In the genomic region with DNA sequence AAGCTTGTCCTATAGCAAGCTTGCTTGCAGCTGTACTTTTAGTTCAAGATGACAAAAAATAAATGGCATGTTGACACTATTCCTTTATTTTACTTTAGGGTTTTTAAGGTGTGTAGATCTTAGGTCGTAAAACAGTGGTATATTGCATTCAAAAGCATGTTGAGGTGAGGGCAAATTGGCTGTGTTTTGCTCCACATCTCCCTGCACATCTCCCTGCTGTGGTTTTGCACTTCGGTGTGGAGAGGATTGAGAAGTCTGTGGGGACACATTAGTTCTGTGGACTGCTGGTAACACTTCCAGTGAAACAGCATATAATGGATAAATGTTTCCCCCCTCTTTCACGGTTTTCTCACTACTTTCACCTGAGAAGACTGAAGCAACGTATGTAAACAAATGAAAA, we compare ENCODE assay signal across 20 cellular contexts.
"Had no signal": no experiment of that assay in that cellular context is flagged by ENCODE, and none has a peak within 500 bp of the region (broad histone marks: within the 10 kb centered on the region; RNA-seq: fewer than 3 reads in every experiment).

No MANE protein-coding gene starts in this region.

- H3K4me3 Mint-ChIP-seq: activated CD4-positive, alpha-beta T cell treated with anti-CD3 and anti-CD28 coated beads, Interleukin-2, amount 10 ng/mL, durations not matched to agents 7 days and 5 days; activated CD8-positive, alpha-beta T cell treated with anti-CD3 and anti-CD28 coated beads, Interleukin-2, amount 10 ng/mL, durations not matched to agents 7 days and 5 days; central memory CD8-positive, alpha-beta T cell; naive B cell; stimulated activated naive CD8-positive, alpha-beta T cell treated with anti-CD3 and anti-CD28 coated beads, Interleukin-15, amount 100 ng/mL, for 72 hours; T-cell had no signal

- H3K27me3 ChIP-seq: colonic mucosa, dorsolateral prefrontal cortex, heart left ventricle, SJCRH30, spleen, tibial nerve had no signal

- H3K4me3 ChIP-seq: colonic mucosa, dorsolateral prefrontal cortex, heart left ventricle, lower lobe of right lung, SJCRH30, spleen, tibial nerve had no signal

- H3K4me1 ChIP-seq: colonic mucosa, lower lobe of right lung, SJCRH30 had no signal

- H3K27me3 Mint-ChIP-seq: activated CD4-positive, alpha-beta T cell treated with anti-CD3 and anti-CD28 coated beads, Interleukin-2, amount 10 ng/mL, durations not matched to agents 7 days and 5 days; central memory CD8-positive, alpha-beta T cell; naive B cell; progenitor cell of endocrine pancreas; stimulated activated naive CD8-positive, alpha-beta T cell treated with anti-CD3 and anti-CD28 coated beads, Interleukin-15, amount 100 ng/mL, for 72 hours; T-cell had no signal

- H3K27ac Mint-ChIP-seq: activated CD4-positive, alpha-beta T cell treated with anti-CD3 and anti-CD28 coated beads, Interleukin-2, amount 10 ng/mL, durations not matched to agents 7 days and 5 days; activated CD8-positive, alpha-beta T cell treated with anti-CD3 and anti-CD28 coated beads, Interleukin-2, amount 10 ng/mL, durations not matched to agents 7 days and 5 days; progenitor cell of endocrine pancreas had no signal

- ATAC-seq: activated CD8-positive, alpha-beta T cell treated with anti-CD3 and anti-CD28 coated beads, Interleukin-2, amount 10 ng/mL, durations not matched to agents 7 days and 5 days; heart left ventricle; lower lobe of right lung; stimulated activated naive CD8-positive, alpha-beta T cell treated with anti-CD3 and anti-CD28 coated beads, Interleukin-15, amount 100 ng/mL, for 72 hours; T-cell had no signal

- DNase-seq: activated CD4-positive, alpha-beta T cell treated with anti-CD3 and anti-CD28 coated beads, Interleukin-2, amount 10 ng/mL, durations not matched to agents 7 days and 5 days; activated CD8-positive, alpha-beta T cell treated with anti-CD3 and anti-CD28 coated beads, Interleukin-2, amount 10 ng/mL, durations not matched to agents 7 days and 5 days; activated effector memory CD4-positive, alpha-beta T cell treated with Interleukin-2 at 50 U/mL for 16 hours; activated naive CD4-positive, alpha-beta T cell treated with anti-CD3 and anti-CD28 coated beads, Interleukin-2, amount 50 U/mL, for 16 hours; activated T-cell treated with anti-CD3 and anti-CD28 coated beads, Interleukin-2, amount 50 U/mL, for 1 hour; colonic mucosa; dorsolateral prefrontal cortex; heart left ventricle; lower lobe of right lung; naive B cell; retina; SJCRH30; spleen; stimulated activated CD4-positive, alpha-beta T cell treated with anti-CD3 and anti-CD28 coated beads, Interleukin-4, amount 100 ng/mL, for 4 hours; stimulated activated naive CD8-positive, alpha-beta T cell treated with anti-CD3 and anti-CD28 coated beads, Interleukin-15, amount 100 ng/mL, for 72 hours; T-cell had no signal

- H3K27ac ChIP-seq: colonic mucosa, dorsolateral prefrontal cortex, epithelial cell of prostate, heart left ventricle, lower lobe of right lung, SJCRH30, spleen, tibial nerve had no signal

- H3K9me3 Mint-ChIP-seq: activated CD4-positive, alpha-beta T cell treated with anti-CD3 and anti-CD28 coated beads, Interleukin-2, amount 10 ng/mL, durations not matched to agents 7 days and 5 days; central memory CD8-positive, alpha-beta T cell; naive B cell; stimulated activated naive CD8-positive, alpha-beta T cell treated with anti-CD3 and anti-CD28 coated beads, Interleukin-15, amount 100 ng/mL, for 72 hours; T-cell had no signal
